In genomic region chr5:99019812-99020697, GRCh38 we compare ENCODE assay signal across 2 cellular contexts.
TF ChIP-seq lines count a peak whose summit lies in the region.

No MANE protein-coding gene starts in this region.

TF ChIP-seq in IMR-90, 13 proteins besides CTCF, POLR2A, EP300 and RAD21:
- no peak for TF ChIP-seq RCOR1 (IDR thresholded peaks at IDR 0.05; ENCODE audit: insufficient replicate concordance, low read length)
- TF ChIP-seq BHLHE40 (IDR thresholded peaks at IDR 0.05; ENCODE audit: low read depth, low read length): peak; percentile 44; the same call in 1 of the 2 replicates
- no peak for TF ChIP-seq RFX5 (IDR thresholded peaks at IDR 0.05; ENCODE audit: low read depth, low read length)
- TF ChIP-seq CHD1 (IDR thresholded peaks at IDR 0.05; ENCODE audit: low read depth, low read length): no peak
- TF ChIP-seq MXI1 (IDR thresholded peaks at IDR 0.05; ENCODE audit: borderline replicate concordance, low read depth, low read length): no peak
- TF ChIP-seq USF2 (IDR thresholded peaks at IDR 0.05; ENCODE audit: low read depth, low read length): peak; percentile 66; the same call in 1 of the 2 replicates
- no peak for TF ChIP-seq MAFK (IDR thresholded peaks at IDR 0.05; ENCODE audit: low read depth, low read length)
- TF ChIP-seq SMC3 (IDR thresholded peaks at IDR 0.05; ENCODE audit: low read depth, low read length): no peak
- TF ChIP-seq NFE2L2 (IDR thresholded peaks at IDR 0.05; ENCODE audit: low read depth, low read length): no peak
- TF ChIP-seq CEBPB (IDR thresholded peaks at IDR 0.05; ENCODE audit: low read depth, low read length): no peak
- peak; percentile 96 for TF ChIP-seq FOS (IDR thresholded peaks at IDR 0.05; ENCODE audit: low read depth, low read length)
- TF ChIP-seq ELK1 (IDR thresholded peaks at IDR 0.05; ENCODE audit: borderline replicate concordance, low read depth, low read length): no peak
- TF ChIP-seq MAZ (IDR thresholded peaks at IDR 0.05; ENCODE audit: borderline replicate concordance, low read depth, low read length): no peak

TF ChIP-seq in GM12878, 131 proteins besides CTCF, POLR2A, EP300 and RAD21:
- TF ChIP-seq IKZF1 (conservative IDR thresholded peaks at IDR 0.05) (no peak; the same call in 1 of the 2 replicates), ZNF217 (IDR thresholded peaks at IDR 0.05) (no peak), ATF7 (IDR thresholded peaks at IDR 0.05; ENCODE audit: low read depth) (peak; percentile 87), RUNX3 (IDR thresholded peaks at IDR 0.05; ENCODE audit: low read length) (peak; percentile 32; the same call in 1 of the 2 replicates), ZNF207 (IDR thresholded peaks at IDR 0.05; ENCODE audit: borderline replicate concordance) (no peak), IKZF2 (IDR thresholded peaks at IDR 0.05) (peak in 1 of 2 experiments; percentile 17; a peak in 1 of 4 replicates), RAD51 (IDR thresholded peaks at IDR 0.05) (no peak), SRF (IDR thresholded peaks at IDR 0.05; ENCODE audit: low read depth in 2 of 2, low read length in 2 of 2) (no peak), ZBTB4 (CRISPR knock-in tag; IDR thresholded peaks at IDR 0.05) (no peak), TCF3 (IDR thresholded peaks at IDR 0.05; ENCODE audit: borderline replicate concordance, insufficient read depth, low read depth, low read length) (no peak), YY1 (IDR thresholded peaks at IDR 0.05; ENCODE audit: low read depth, low read length) (no peak)
